ENCODE assay signal across 26 cellular contexts in genomic region chr2:191270303-191271178, GRCh38. TPM values are rescaled to one million over a fixed set of nuclear protein-coding genes. Genes with fewer than 3 reads are reported as not detected.
DNase-seq lines count a peak whose midpoint lies in the region; ATAC-seq, FAIRE-seq and TF ChIP-seq lines count a peak whose summit lies in the region.
"Had no signal": no experiment of that assay in that cellular context is flagged by ENCODE, and none has a peak within 500 bp of the region (broad histone marks: within the 10 kb centered on the region; RNA-seq: fewer than 3 reads in every experiment).

No MANE protein-coding gene starts in this region.

- H3K4me3 ChIP-seq in heart right ventricle, result no peak overlapping the region
- H3K4me3 ChIP-seq in right atrium auricular region, result no peak overlapping the region
- H3K4me3 ChIP-seq in ascending aorta, result no peak overlapping the region
- no peak overlapping the region for H3K4me3 ChIP-seq in aorta (ENCODE audit: low read length in 2 of 2)
- H3K4me3 ChIP-seq in kidney (ENCODE audit: low read length in 2 of 2), result no peak overlapping the region
- H3K4me3 ChIP-seq: prostate gland, vagina had no signal

- ATAC-seq in heart right ventricle (peak in 6 of 8 donors; percentile 36 to 75 (median 50)), aorta (ENCODE audit: low FRiP score) (no peak), HG03565 (IDR thresholded peaks at IDR 0.05; ENCODE audit: unreplicated experiment) (no peak)
- ATAC-seq: natural killer cell had no signal

- H3K27ac ChIP-seq in heart right ventricle (peak overlapping the region in 5 of 10 donors; percentile 1 to 44 (median 22)), right atrium auricular region (no peak overlapping the region), ascending aorta (peak overlapping the region; percentile 41 to 56), aorta (ENCODE audit: low read depth in 1 of 2, low read length in 2 of 2) (peak overlapping the region; percentile 48 to 84), kidney (ENCODE audit: low read depth in 2 of 2, low read length in 2 of 2) (no peak overlapping the region)
- H3K27ac ChIP-seq: prostate gland, RWPE1, vagina had no signal

- DNase-seq in heart right ventricle (no peak), right atrium auricular region (ENCODE audit: low spot score) (no peak), ascending aorta (ENCODE audit: low spot score in 2 of 2) (no peak), lung microvascular endothelial cell (ENCODE audit: low read depth in 2 of 2) (peak; percentile 5 to 38), aorta (no peak), kidney (no peak), NCI-H2227 treated with DMSO at 0.1 percent for 48 hours (lab: John Stamatoyannopoulos, UW) (no peak)
- DNase-seq: activated CD4-positive, alpha-beta T cell treated with anti-CD3 and anti-CD28 coated beads for 4 hours; activated effector memory CD4-positive, alpha-beta T cell treated with Interleukin-2 at 50 U/mL for 16 hours; CD8-positive, alpha-beta memory T cell; DMS79 treated with DMSO at 0.1 percent for 48 hours; effector memory CD4-positive, alpha-beta T cell; HCEC 1CT; mesenchymal stem cell; MM.1S; natural killer cell; NCI-H146; NCI-H446 treated with DMSO at 0.1 percent for 48 hours; small intestine; stimulated activated CD4-positive, alpha-beta T cell treated with anti-CD3 and anti-CD28 coated beads, Interleukin-4, amount 100 ng/mL, for 1 hour; SW 1271 had no signal

- no peaks in the 10 kb centered on the region for H3K9me3 ChIP-seq in heart right ventricle
- H3K9me3 ChIP-seq in right atrium auricular region, result no peaks in the 10 kb centered on the region
- H3K9me3 ChIP-seq in ascending aorta, result no peaks in the 10 kb centered on the region
- H3K9me3 ChIP-seq in aorta (ENCODE audit: control insufficient read depth, low read length), result no peaks in the 10 kb centered on the region
- H3K9me3 ChIP-seq in kidney (ENCODE audit: control insufficient read depth in 1 of 2, low read length in 2 of 2), result no peaks in the 10 kb centered on the region
- H3K9me3 ChIP-seq: prostate gland, vagina had no signal

- WGBS in heart right ventricle, 2 donors, result 48 to 49% methylated on average over 6 of the region's 6 CpGs
- WGBS in aorta, 2 donors, result 7 to 17% methylated on average over 6 of the region's 6 CpGs

- H3K9ac ChIP-seq in kidney (ENCODE audit: low read length in 2 of 2), result no peak overlapping the region

- H3K36me3 ChIP-seq in heart right ventricle, result no peaks in the 10 kb centered on the region
- no peaks in the 10 kb centered on the region for H3K36me3 ChIP-seq in right atrium auricular region
- no peaks in the 10 kb centered on the region for H3K36me3 ChIP-seq in ascending aorta
- H3K36me3 ChIP-seq in aorta (ENCODE audit: control insufficient read depth in 1 of 2, insufficient read depth in 2 of 2, low read length in 1 of 2), result no peaks in the 10 kb centered on the region
- no peaks in the 10 kb centered on the region for H3K36me3 ChIP-seq in kidney (ENCODE audit: control insufficient read depth in 1 of 2, insufficient read depth in 2 of 2, low read length in 2 of 2)
- H3K36me3 ChIP-seq: prostate gland, vagina had no signal

- intact Hi-C loops in heart right ventricle (cut with DNase I) (no loop called here), ascending aorta (cut with DNase I) (no loop called here), aorta (cut with DNase I) (no loop called here), kidney (cut with DNase I) (no loop called here)

- no peaks in the 10 kb centered on the region for H3K27me3 ChIP-seq in heart right ventricle
- no peaks in the 10 kb centered on the region for H3K27me3 ChIP-seq in right atrium auricular region
- H3K27me3 ChIP-seq in ascending aorta, result no peaks in the 10 kb centered on the region
- H3K27me3 ChIP-seq in aorta (ENCODE audit: control insufficient read depth in 1 of 2, insufficient read depth in 2 of 2, low read length in 1 of 2), result no peaks in the 10 kb centered on the region
- H3K27me3 ChIP-seq: vagina had no signal

- H3K4me1 ChIP-seq in heart right ventricle, result peaks cover 5 to 80% (median 39%) of the 10 kb centered on the region in 9 donors
- peaks cover 0 to 29% of the 10 kb centered on the region in 2 donors for H3K4me1 ChIP-seq in right atrium auricular region
- peaks cover 21 to 33% of the 10 kb centered on the region in 2 donors for H3K4me1 ChIP-seq in ascending aorta
- peaks cover 4 to 24% of the 10 kb centered on the region in 2 donors for H3K4me1 ChIP-seq in aorta (ENCODE audit: control insufficient read depth in 1 of 2, insufficient read depth in 2 of 2, low read length in 2 of 2)
- H3K4me1 ChIP-seq in kidney (ENCODE audit: control insufficient read depth in 1 of 2, insufficient read depth in 1 of 2, low read depth in 1 of 2, low read length in 2 of 2), result peaks cover 0 to under 1% of the 10 kb centered on the region in 2 donors

- FAIRE-seq in kidney (lab: Jason Lieb, UNC), result no peak
- FAIRE-seq: islet of Langerhans, small intestine had no signal

- TF ChIP-seq CTCF in heart right ventricle (IDR thresholded peaks at IDR 0.05) (no peak), right atrium auricular region (IDR thresholded peaks at IDR 0.05) (no peak), ascending aorta (IDR thresholded peaks at IDR 0.05) (no peak), kidney (IDR thresholded peaks at IDR 0.05; ENCODE audit: borderline replicate concordance, extremely low read depth, insufficient read depth) (no peak)

RNA-seq across cellular contexts. Expression of gene MYO1B, which starts 25.3 kb away (rescaled TPM):
- 10 to 100 TPM in 9 of 10 donors, 1 to 10 TPM in 1; 8.7 to 32.4 (median 15.9) TPM for total RNA-seq in heart right ventricle
- 10 to 100 TPM in 1 of 2 donors, 1 to 10 TPM in 1; 8.7 to 13.8 TPM for polyA plus RNA-seq in heart right ventricle
- total RNA-seq in right atrium auricular region, result 10 to 100 TPM; 11.6 to 14.7 TPM
- 27.4 TPM for total RNA-seq in ascending aorta
- total RNA-seq in lung microvascular endothelial cell, result 78.2 and 97.4 TPM in 2 replicates
- 10 to 100 TPM; 61.1 to 86.4 TPM for total RNA-seq in aorta
- polyA plus RNA-seq in aorta, result 10 to 100 TPM; 14.1 to 51.6 TPM
- total RNA-seq in kidney, result 64.8 TPM
- 24.5 TPM for polyA plus RNA-seq in kidney (ENCODE audit: insufficient read depth, low read depth, low replicate concordance)

Comparison
In these comparisons a context has a peak if more than half of its experiments do, and no peak if none do; other contexts are left out.
1. ATAC-seq: peak in heart right ventricle (6 of 8); none in aorta (single experiment) and HG03565 (single experiment).
2. DNase-seq: peak in lung microvascular endothelial cell (2 of 2); none in heart right ventricle (0 of 2), right atrium auricular region (single experiment), ascending aorta (0 of 2), aorta (0 of 2), kidney (single experiment) and NCI-H2227 treated with DMSO at 0.1 percent for 48 hours (single experiment).
3. H3K27ac ChIP-seq: peak in ascending aorta (2 of 2) and aorta (2 of 2); none in right atrium auricular region (0 of 2) and kidney (0 of 2).